In the genomic region with DNA sequence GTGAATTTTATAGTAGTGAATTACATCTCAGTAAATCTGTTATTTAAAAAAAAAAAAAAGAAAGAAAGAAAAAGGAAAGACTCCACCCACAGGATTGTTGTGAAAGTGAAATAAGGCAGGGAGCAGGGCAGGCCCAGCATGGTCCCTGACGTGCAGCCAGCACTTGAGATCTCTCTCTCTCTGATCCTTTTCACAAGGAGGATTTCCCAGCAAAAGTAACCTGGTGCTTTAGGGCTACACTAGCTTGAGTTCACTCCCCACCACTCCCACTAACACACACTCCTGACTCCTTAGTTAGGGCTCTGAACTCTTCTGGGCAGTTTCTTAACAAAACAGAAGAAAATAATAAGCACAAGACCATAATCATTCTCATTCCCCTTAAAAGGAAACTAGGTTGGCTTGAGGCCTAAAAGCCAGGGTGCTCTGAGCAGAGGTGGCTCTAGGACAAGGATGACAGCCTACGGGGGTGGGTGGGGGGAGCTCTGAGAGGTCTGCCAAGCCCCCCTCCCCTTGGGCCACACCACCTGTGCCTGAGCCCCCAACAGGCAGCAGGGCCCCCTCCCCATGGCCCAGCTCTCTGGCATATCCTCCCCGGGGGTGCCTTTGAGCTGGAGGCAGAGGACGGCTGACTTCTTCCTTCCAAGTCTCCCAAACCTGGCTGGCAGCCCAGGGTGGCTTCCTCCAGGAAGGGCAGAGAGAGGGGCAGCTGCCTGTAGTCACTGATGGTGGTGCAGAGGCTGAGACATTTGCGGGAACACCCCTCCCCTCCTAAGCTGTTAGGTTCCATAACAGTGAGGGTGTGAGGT, we compare ENCODE assay signal across 8 cellular contexts. TPM values are rescaled to one million over a fixed set of nuclear protein-coding genes. Genes with fewer than 3 reads are reported as not detected.
DNase-seq lines count a peak whose midpoint lies in the region; ATAC-seq and TF ChIP-seq lines count a peak whose summit lies in the region.

No MANE protein-coding gene starts in this region.

- H3K27me3 ChIP-seq in HCT116 (ENCODE audit: insufficient read depth, low read length): no peaks in the 10 kb centered on the region
- no peaks in the 10 kb centered on the region for H3K27me3 ChIP-seq in muscle layer of duodenum (ENCODE audit: low read depth, low read length)

- no peak for TF ChIP-seq POLR2A in HCT116 (IDR thresholded peaks at IDR 0.05; ENCODE audit: borderline replicate concordance, extremely low read depth, insufficient read depth, insufficient read length)

- TF ChIP-seq CTCF in HCT116 (IDR thresholded peaks at IDR 0.05 in 2 of 3, conservative IDR thresholded peaks at IDR 0.05 in 1 of 3; ENCODE audit: borderline replicate concordance in 1 of 3, insufficient read depth in 1 of 3, low read depth in 2 of 3, low read length in 2 of 3) (no peak), OCI-LY7 (conservative IDR thresholded peaks at IDR 0.05; ENCODE audit: low read length) (no peak)

- H3K79me2 ChIP-seq in HCT116 (ENCODE audit: insufficient read depth, low read length) (no peaks in the 10 kb centered on the region), OCI-LY7 (ENCODE audit: insufficient read depth, low read depth, low read length) (no peaks in the 10 kb centered on the region)

- in situ Hi-C loops in ACHN (cut with HindIII; ENCODE audit: low pct_ligation_motif_present, low pct_unique_long_range_greater_than_20kb, low sequenced_read_pairs): no loop called here

- ATAC-seq in HCT116 (no peak), HG02678 (IDR thresholded peaks at IDR 0.05; ENCODE audit: unreplicated experiment) (no peak)

- H2AFZ ChIP-seq in HCT116 (ENCODE audit: low read depth, low read length, poor library complexity, severe bottlenecking): no peak overlapping the region
- H2AFZ ChIP-seq in OCI-LY7 (ENCODE audit: low read length): no peak overlapping the region

- RAD21 ChIA-PET in HCT116 (lab: Charles Lee; ENCODE audit: low non-redundant PET in 1 of 2, low total read pairs in 2 of 2, uncharacterized antibody in 2 of 2, unreplicated experiment in 2 of 2): no interaction called here

- H4K20me1 ChIP-seq in HCT116 (ENCODE audit: insufficient read depth): no peaks in the 10 kb centered on the region
- H4K20me1 ChIP-seq in OCI-LY7 (ENCODE audit: insufficient read depth, low read length): no peaks in the 10 kb centered on the region

- H3K9ac ChIP-seq in HCT116 (ENCODE audit: low read length): peak overlapping the region; percentile 67

- H3K4me1 ChIP-seq in HCT116 (ENCODE audit: control insufficient read depth in 1 of 2, insufficient read depth in 2 of 2, low read length in 2 of 2) (peaks cover 37 to 60% of the 10 kb centered on the region in 2 experiments), muscle layer of duodenum (ENCODE audit: control insufficient read depth in 1 of 2, insufficient read depth in 2 of 2, low read length in 2 of 2) (peaks cover 0 to 12% of the 10 kb centered on the region in 2 donors), OCI-LY7 (ENCODE audit: insufficient read depth, low read length, poor library complexity, severe bottlenecking) (peaks cover 25% of the 10 kb centered on the region)

- H3K9me3 ChIP-seq in HCT116 (ENCODE audit: control insufficient read depth in 1 of 2, insufficient read depth in 1 of 2, low read depth in 1 of 2, low read length in 2 of 2) (no peaks in the 10 kb centered on the region), muscle layer of duodenum (ENCODE audit: control insufficient read depth in 1 of 2, low read length in 2 of 2) (no peaks in the 10 kb centered on the region), OCI-LY7 (ENCODE audit: low read length) (no peaks in the 10 kb centered on the region)

- no peak for TF ChIP-seq RAD21 in HCT116 (IDR thresholded peaks at IDR 0.05; ENCODE audit: low read depth)

- POLR2A ChIA-PET in HCT116 (lab: Charles Lee) (interaction anchor here (1.0 to 1.1 kb wide), 5 partner anchors 8 to 83 kb away, joined by 3 to 5 read pairs (median 3); a partner anchor contains a TSS), OCI-LY7 (lab: Charles Lee) (interaction anchor here (1.7 to 3.0 kb wide), 2 partner anchors 8 to 20 kb away, joined by 4 to 8 read pairs; no protein-coding TSS in a partner anchor)

- CTCF ChIA-PET in HCT116 (lab: Charles Lee): interaction anchor here (0.6 to 1.5 kb wide), 3 partner anchors 51 to 64 kb away, joined by 4 read pairs; no protein-coding TSS in a partner anchor
- CTCF ChIA-PET in OCI-LY7 (lab: Charles Lee; ENCODE audit: unreplicated experiment): interaction anchor here (0.8 to 1.2 kb wide), 2 partner anchors 30 to 48 kb away, joined by 3 to 5 read pairs; no protein-coding TSS in a partner anchor

- peak overlapping the region; percentile 84 for H3K4me2 ChIP-seq in HCT116 (ENCODE audit: low read length)
- no peak overlapping the region for H3K4me2 ChIP-seq in OCI-LY7 (ENCODE audit: low read length)

- BruUV-seq in HCT116 (replicated peaks; lab: Mats Ljungman, UMichigan) (no TSS peak), OCI-LY7 (replicated peaks; lab: Mats Ljungman, UMichigan) (no TSS peak)

- peak overlapping the region; percentile 23 to 49; a peak in 3 of 4 replicates for H3K4me3 ChIP-seq in HCT116 (replicated peaks in 1 of 2; ENCODE audit: low read depth in 1 of 2, low read length in 2 of 2)
- peak overlapping the region in 1 of 2 donors; percentile 28 for H3K4me3 ChIP-seq in muscle layer of duodenum (ENCODE audit: low read depth in 1 of 2, low read length in 2 of 2)
- no peak overlapping the region for H3K4me3 ChIP-seq in OCI-LY7 (ENCODE audit: low read depth, low read length, poor library complexity, severe bottlenecking)

- H3K36me3 ChIP-seq in HCT116 (ENCODE audit: control insufficient read depth in 1 of 2, insufficient read depth in 2 of 2, low read length in 2 of 2) (no peaks in the 10 kb centered on the region), muscle layer of duodenum (ENCODE audit: control insufficient read depth in 1 of 2, insufficient read depth in 2 of 2, low read length in 2 of 2) (no peaks in the 10 kb centered on the region), OCI-LY7 (ENCODE audit: insufficient read depth, low read length) (no peaks in the 10 kb centered on the region)

- H3K9me2 ChIP-seq in HCT116 (ENCODE audit: insufficient read depth) (no peaks in the 10 kb centered on the region), OCI-LY7 (ENCODE audit: insufficient read depth, low read length) (no peaks in the 10 kb centered on the region)

- peak overlapping the region; percentile 79 for H3K27ac ChIP-seq in HCT116 (ENCODE audit: low read depth, low read length)
- peak overlapping the region; percentile 84 for H3K27ac ChIP-seq in muscle layer of duodenum (ENCODE audit: low read length)
- no peak overlapping the region for H3K27ac ChIP-seq in OCI-LY7 (ENCODE audit: low read depth, low read length, poor library complexity, severe bottlenecking)

- intact Hi-C loops in HCT116 (cut with micrococcal nuclease) (no loop called here), OCI-LY7 (cut with micrococcal nuclease; ENCODE audit: unreplicated experiment) (no loop called here)

- DNase-seq in ACHN (peak; percentile 26), HCT116 (ENCODE audit: low read depth, low spot score) (no peak), cerebellum (ENCODE audit: low spot score) (peak; percentile 26), NAMALWA (ENCODE audit: low spot score) (no peak), RPMI8226 (no peak), OCI-LY7 (ENCODE audit: low spot score) (no peak)

TF ChIP-seq in HCT116, 20 proteins besides CTCF, POLR2A, EP300 and RAD21 (continues in another document):
- TF ChIP-seq, protein P1, sequence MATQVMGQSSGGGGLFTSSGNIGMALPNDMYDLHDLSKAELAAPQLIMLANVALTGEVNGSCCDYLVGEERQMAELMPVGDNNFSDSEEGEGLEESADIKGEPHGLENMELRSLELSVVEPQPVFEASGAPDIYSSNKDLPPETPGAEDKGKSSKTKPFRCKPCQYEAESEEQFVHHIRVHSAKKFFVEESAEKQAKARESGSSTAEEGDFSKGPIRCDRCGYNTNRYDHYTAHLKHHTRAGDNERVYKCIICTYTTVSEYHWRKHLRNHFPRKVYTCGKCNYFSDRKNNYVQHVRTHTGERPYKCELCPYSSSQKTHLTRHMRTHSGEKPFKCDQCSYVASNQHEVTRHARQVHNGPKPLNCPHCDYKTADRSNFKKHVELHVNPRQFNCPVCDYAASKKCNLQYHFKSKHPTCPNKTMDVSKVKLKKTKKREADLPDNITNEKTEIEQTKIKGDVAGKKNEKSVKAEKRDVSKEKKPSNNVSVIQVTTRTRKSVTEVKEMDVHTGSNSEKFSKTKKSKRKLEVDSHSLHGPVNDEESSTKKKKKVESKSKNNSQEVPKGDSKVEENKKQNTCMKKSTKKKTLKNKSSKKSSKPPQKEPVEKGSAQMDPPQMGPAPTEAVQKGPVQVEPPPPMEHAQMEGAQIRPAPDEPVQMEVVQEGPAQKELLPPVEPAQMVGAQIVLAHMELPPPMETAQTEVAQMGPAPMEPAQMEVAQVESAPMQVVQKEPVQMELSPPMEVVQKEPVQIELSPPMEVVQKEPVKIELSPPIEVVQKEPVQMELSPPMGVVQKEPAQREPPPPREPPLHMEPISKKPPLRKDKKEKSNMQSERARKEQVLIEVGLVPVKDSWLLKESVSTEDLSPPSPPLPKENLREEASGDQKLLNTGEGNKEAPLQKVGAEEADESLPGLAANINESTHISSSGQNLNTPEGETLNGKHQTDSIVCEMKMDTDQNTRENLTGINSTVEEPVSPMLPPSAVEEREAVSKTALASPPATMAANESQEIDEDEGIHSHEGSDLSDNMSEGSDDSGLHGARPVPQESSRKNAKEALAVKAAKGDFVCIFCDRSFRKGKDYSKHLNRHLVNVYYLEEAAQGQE (IDR thresholded peaks at IDR 0.05; ENCODE audit: low read depth): no peak
- TF ChIP-seq POLR2AphosphoS5 (IDR thresholded peaks at IDR 0.05; ENCODE audit: low read depth, low read length) (no peak), ZFX (IDR thresholded peaks at IDR 0.05) (no peak), JUND (IDR thresholded peaks at IDR 0.05) (no peak), CBX3 (IDR thresholded peaks at IDR 0.05; ENCODE audit: low read depth) (no peak), FOSL1 (IDR thresholded peaks at IDR 0.05; ENCODE audit: low read depth) (no peak), YY1 (IDR thresholded peaks at IDR 0.05; ENCODE audit: extremely low read depth, insufficient replicate concordance, low read depth, low read length) (no peak)
- TF ChIP-seq, protein P2, sequence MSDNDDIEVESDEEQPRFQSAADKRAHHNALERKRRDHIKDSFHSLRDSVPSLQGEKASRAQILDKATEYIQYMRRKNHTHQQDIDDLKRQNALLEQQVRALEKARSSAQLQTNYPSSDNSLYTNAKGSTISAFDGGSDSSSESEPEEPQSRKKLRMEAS (IDR thresholded peaks at IDR 0.05): no peak

RNA-seq across cellular contexts. Expression of a gene that starts 0.8 kb away (rescaled TPM):
- total RNA-seq in HCT116 (2021; ENCODE audit: unreplicated experiment) (12.3 TPM), cerebellum (not detected), OCI-LY7 (2022) (not detected in 2 replicates)
- 18.8 and 19.6 TPM in 2 replicates for polyA plus RNA-seq in HCT116 (2012)
- not detected in 2 replicates for total RNA-seq in OCI-LY7 (2014; rRNA removed; shearing (Covaris generic))

RNA-seq across cellular contexts. Expression of a gene that starts 38.3 kb away (rescaled TPM):
- total RNA-seq in HCT116 (2021; ENCODE audit: unreplicated experiment) (not detected), cerebellum (18.2 TPM), OCI-LY7 (2022) (4.0 and 4.1 TPM in 2 replicates)
- polyA plus RNA-seq in HCT116 (2012): 0.06 and 0.16 TPM in 2 replicates
- 8.9 and 11.0 TPM in 2 replicates for total RNA-seq in OCI-LY7 (2014; rRNA removed; shearing (Covaris generic))

Comparison
In these comparisons a context has a peak if more than half of its experiments do, and no peak if none do; other contexts are left out.
1. DNase-seq: peak in ACHN (single experiment) and cerebellum (single experiment); none in HCT116 (single experiment), NAMALWA (single experiment), RPMI8226 (single experiment) and OCI-LY7 (single experiment).
2. RNA of a gene that starts 0.8 kb away (total RNA-seq): 12.3 TPM in HCT116 (single experiment); not detected in OCI-LY7 and not detected in cerebellum (single experiment); every median in the first group is over 10 times any median in the second.